ENCODE assay signal across 11 cellular contexts in genomic region chr11:126544311-126545056, GRCh38.
DNase-seq lines count a peak whose midpoint lies in the region; ATAC-seq, FAIRE-seq and TF ChIP-seq lines count a peak whose summit lies in the region.
"Had no signal": no experiment of that assay in that cellular context is flagged by ENCODE, and none has a peak within 500 bp of the region (broad histone marks: within the 10 kb centered on the region; RNA-seq: fewer than 3 reads in every experiment).

No MANE protein-coding gene starts in this region.

- H3K9me3 ChIP-seq in HepG2 (ENCODE audit: low read length) (no peaks in the 10 kb centered on the region), right lobe of liver (no peaks in the 10 kb centered on the region), adrenal gland (replicated peaks in 1 of 3) (no peaks in the 10 kb centered on the region), uterus (no peaks in the 10 kb centered on the region)
- H3K9me3 ChIP-seq: BLaER1, ovary had no signal

- H3K4me1 ChIP-seq in HepG2 (ENCODE audit: insufficient read depth, low read length) (no peaks in the 10 kb centered on the region), right lobe of liver (no peaks in the 10 kb centered on the region), adrenal gland (replicated peaks in 1 of 2) (peaks cover 11 to 23% of the 10 kb centered on the region in 2 donors), uterus (peaks cover 0 to 13% of the 10 kb centered on the region in 2 donors)
- H3K4me1 ChIP-seq: BLaER1 had no signal

- BruUV-seq in HepG2 (replicated peaks; lab: Mats Ljungman, UMichigan): no TSS peak

- no peak for TF ChIP-seq EP300 in HepG2 (IDR thresholded peaks at IDR 0.05; ENCODE audit: low read depth in 2 of 2, low read length in 2 of 2)
- no peak for TF ChIP-seq EP300 in HepG2 (CRISPR knock-in tag; IDR thresholded peaks at IDR 0.05; ENCODE audit: borderline replicate concordance)

- 24% methylated on average over 8 of the region's 10 CpGs for WGBS in HepG2 (ENCODE audit: low lambda C conversion rate)
- 17% methylated on average over 9 of the region's 10 CpGs for WGBS in right lobe of liver (ENCODE audit: insufficient coverage, low coverage, low lambda C conversion rate, missing lambda C conversion rate)
- WGBS in adrenal gland, 4 donors: 7 to 11% (median 10%) methylated on average over 10 of the region's 10 CpGs

- no peaks in the 10 kb centered on the region for H3K36me3 ChIP-seq in HepG2 (replicated peaks in 1 of 2; ENCODE audit: control insufficient read depth in 1 of 2, insufficient read depth in 2 of 2, low read length in 2 of 2)
- no peaks in the 10 kb centered on the region for H3K36me3 ChIP-seq in right lobe of liver
- H3K36me3 ChIP-seq in adrenal gland (replicated peaks in 1 of 2): no peaks in the 10 kb centered on the region
- H3K36me3 ChIP-seq in uterus: no peaks in the 10 kb centered on the region
- H3K36me3 ChIP-seq: BLaER1, ovary had no signal

- ATAC-seq in HepG2 (no peak), right lobe of liver (no peak), GM19324 (IDR thresholded peaks at IDR 0.05; ENCODE audit: low FRiP score, unreplicated experiment) (no peak), GM21576 (IDR thresholded peaks at IDR 0.05; ENCODE audit: unreplicated experiment) (no peak)

- FAIRE-seq in HepG2 (lab: Jason Lieb, UNC): no peak

- H4K20me1 ChIP-seq in HepG2 (ENCODE audit: insufficient read depth, low read length): 0 out of 2 replicates have a peak, but pooled peaks cover 2% of the 10 kb centered on the region
- H4K20me1 ChIP-seq: BLaER1 had no signal

- DNase-seq in HepG2 (ENCODE audit: low spot score) (no peak), right lobe of liver (no peak), adrenal gland (peak; percentile 38 to 77 (median 67)), hypothalamus (lab: John Stamatoyannopoulos, UW) (peak in 35 of 51 donors; percentile 8 to 85 (median 52)), uterus (peak; percentile 39 to 41)
- DNase-seq in stimulated activated CD4-positive, alpha-beta T cell treated with anti-CD3 and anti-CD28 coated beads, Interleukin-1b, Interleukin-23, amount 100 ng/mL, for 48 hours: no peak
- DNase-seq: effector CD4-positive, alpha-beta T cell had no signal

- no peak for TF ChIP-seq RAD21 in HepG2 (CRISPR knock-in tag; IDR thresholded peaks at IDR 0.05)

- no peak overlapping the region for H3K4me2 ChIP-seq in HepG2 (ENCODE audit: low read depth, low read length)
- H3K4me2 ChIP-seq: BLaER1 had no signal

- CTCF ChIA-PET in HepG2 (lab: Yijun Ruan, JAX; ENCODE audit: low intra/inter-chr PET ratio, low total read pairs): no interaction called here

- H3K9ac ChIP-seq in HepG2 (ENCODE audit: insufficient read depth, low read depth, low read length): no peak overlapping the region
- H3K9ac ChIP-seq: BLaER1 had no signal

- no peak for TF ChIP-seq CTCF in HepG2 (CRISPR knock-in tag; IDR thresholded peaks at IDR 0.05)
- TF ChIP-seq CTCF in right lobe of liver (IDR thresholded peaks at IDR 0.05): no peak
- TF ChIP-seq CTCF in adrenal gland (IDR thresholded peaks at IDR 0.05): no peak
- no peak for TF ChIP-seq CTCF in uterus (IDR thresholded peaks at IDR 0.05)

- no peaks in the 10 kb centered on the region for H3K79me2 ChIP-seq in HepG2 (ENCODE audit: insufficient read depth, low read length)

- no peak overlapping the region for H3K27ac ChIP-seq in HepG2 (ENCODE audit: extremely low read length, insufficient read depth, low read length)
- no peak overlapping the region for H3K27ac ChIP-seq in right lobe of liver
- peak overlapping the region in 2 of 5 donors; percentile 15 to 73 for H3K27ac ChIP-seq in adrenal gland
- no peak overlapping the region for H3K27ac ChIP-seq in uterus
- H3K27ac ChIP-seq: BLaER1, ovary had no signal

- TF ChIP-seq POLR2A in HepG2 (IDR thresholded peaks at IDR 0.05; ENCODE audit: insufficient read depth in 1 of 2, low read depth in 2 of 2, low read length in 2 of 2): no peak
- no peak for TF ChIP-seq POLR2A in right lobe of liver (IDR thresholded peaks at IDR 0.05)
- no peak for TF ChIP-seq POLR2A in adrenal gland (IDR thresholded peaks at IDR 0.05)
- TF ChIP-seq POLR2A in uterus (IDR thresholded peaks at IDR 0.05): no peak

- intact Hi-C loops in HepG2 (cut with micrococcal nuclease; ENCODE audit: unreplicated experiment): no loop called here
- intact Hi-C loops in right lobe of liver (cut with DNase I): no loop called here
- intact Hi-C loops in adrenal gland (cut with DNase I): no loop called here
- intact Hi-C loops in uterus (cut with DNase I; ENCODE audit: low total_unique reads): no loop called here

- in situ Hi-C loops in HepG2 (cut with HindIII; ENCODE audit: extremely low pct_ligation_motif_present, low pct_unique_long_range_greater_than_20kb): no loop called here

- peaks cover 1 to 41% of the 10 kb centered on the region in 2 experiments; a peak in 4 of 5 replicates for H3K27me3 ChIP-seq in HepG2 (ENCODE audit: control insufficient read depth in 1 of 2, insufficient read depth in 2 of 2, low read length in 2 of 2)
- H3K27me3 ChIP-seq in right lobe of liver: no peaks in the 10 kb centered on the region
- H3K27me3 ChIP-seq in adrenal gland: no peaks in the 10 kb centered on the region
- H3K27me3 ChIP-seq in uterus: no peaks in the 10 kb centered on the region
- H3K27me3 ChIP-seq: BLaER1, ovary had no signal

- H2AFZ ChIP-seq in HepG2 (ENCODE audit: low read length): no peak overlapping the region

- H3K4me3 ChIP-seq in HepG2 (replicated peaks in 1 of 3; ENCODE audit: insufficient read depth in 1 of 3, low read depth in 2 of 3, low read length in 3 of 3): no peak overlapping the region
- no peak overlapping the region for H3K4me3 ChIP-seq in right lobe of liver
- no peak overlapping the region for H3K4me3 ChIP-seq in adrenal gland
- H3K4me3 ChIP-seq in uterus: no peak overlapping the region
- H3K4me3 ChIP-seq: BLaER1, ovary had no signal

- POLR2A ChIA-PET in HepG2 (lab: Yijun Ruan, JAX): no interaction called here

TF ChIP-seq in HepG2, 621 proteins besides CTCF, POLR2A, EP300 and RAD21:
- TF ChIP-seq, protein P1, sequence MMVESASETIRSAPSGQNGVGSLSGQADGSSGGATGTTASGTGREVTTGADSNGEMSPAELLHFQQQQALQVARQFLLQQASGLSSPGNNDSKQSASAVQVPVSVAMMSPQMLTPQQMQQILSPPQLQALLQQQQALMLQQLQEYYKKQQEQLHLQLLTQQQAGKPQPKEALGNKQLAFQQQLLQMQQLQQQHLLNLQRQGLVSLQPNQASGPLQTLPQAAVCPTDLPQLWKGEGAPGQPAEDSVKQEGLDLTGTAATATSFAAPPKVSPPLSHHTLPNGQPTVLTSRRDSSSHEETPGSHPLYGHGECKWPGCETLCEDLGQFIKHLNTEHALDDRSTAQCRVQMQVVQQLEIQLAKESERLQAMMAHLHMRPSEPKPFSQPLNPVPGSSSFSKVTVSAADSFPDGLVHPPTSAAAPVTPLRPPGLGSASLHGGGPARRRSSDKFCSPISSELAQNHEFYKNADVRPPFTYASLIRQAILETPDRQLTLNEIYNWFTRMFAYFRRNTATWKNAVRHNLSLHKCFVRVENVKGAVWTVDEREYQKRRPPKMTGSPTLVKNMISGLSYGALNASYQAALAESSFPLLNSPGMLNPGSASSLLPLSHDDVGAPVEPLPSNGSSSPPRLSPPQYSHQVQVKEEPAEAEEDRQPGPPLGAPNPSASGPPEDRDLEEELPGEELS (CRISPR knock-in tag; IDR thresholded peaks at IDR 0.05): no peak
- TF ChIP-seq, protein P2, sequence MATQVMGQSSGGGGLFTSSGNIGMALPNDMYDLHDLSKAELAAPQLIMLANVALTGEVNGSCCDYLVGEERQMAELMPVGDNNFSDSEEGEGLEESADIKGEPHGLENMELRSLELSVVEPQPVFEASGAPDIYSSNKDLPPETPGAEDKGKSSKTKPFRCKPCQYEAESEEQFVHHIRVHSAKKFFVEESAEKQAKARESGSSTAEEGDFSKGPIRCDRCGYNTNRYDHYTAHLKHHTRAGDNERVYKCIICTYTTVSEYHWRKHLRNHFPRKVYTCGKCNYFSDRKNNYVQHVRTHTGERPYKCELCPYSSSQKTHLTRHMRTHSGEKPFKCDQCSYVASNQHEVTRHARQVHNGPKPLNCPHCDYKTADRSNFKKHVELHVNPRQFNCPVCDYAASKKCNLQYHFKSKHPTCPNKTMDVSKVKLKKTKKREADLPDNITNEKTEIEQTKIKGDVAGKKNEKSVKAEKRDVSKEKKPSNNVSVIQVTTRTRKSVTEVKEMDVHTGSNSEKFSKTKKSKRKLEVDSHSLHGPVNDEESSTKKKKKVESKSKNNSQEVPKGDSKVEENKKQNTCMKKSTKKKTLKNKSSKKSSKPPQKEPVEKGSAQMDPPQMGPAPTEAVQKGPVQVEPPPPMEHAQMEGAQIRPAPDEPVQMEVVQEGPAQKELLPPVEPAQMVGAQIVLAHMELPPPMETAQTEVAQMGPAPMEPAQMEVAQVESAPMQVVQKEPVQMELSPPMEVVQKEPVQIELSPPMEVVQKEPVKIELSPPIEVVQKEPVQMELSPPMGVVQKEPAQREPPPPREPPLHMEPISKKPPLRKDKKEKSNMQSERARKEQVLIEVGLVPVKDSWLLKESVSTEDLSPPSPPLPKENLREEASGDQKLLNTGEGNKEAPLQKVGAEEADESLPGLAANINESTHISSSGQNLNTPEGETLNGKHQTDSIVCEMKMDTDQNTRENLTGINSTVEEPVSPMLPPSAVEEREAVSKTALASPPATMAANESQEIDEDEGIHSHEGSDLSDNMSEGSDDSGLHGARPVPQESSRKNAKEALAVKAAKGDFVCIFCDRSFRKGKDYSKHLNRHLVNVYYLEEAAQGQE (IDR thresholded peaks at IDR 0.05; ENCODE audit: borderline replicate concordance in 1 of 2, low read depth in 1 of 2, low read length in 2 of 2): peak; percentile 17 to 83
- 0 out of 2 replicates have a peak, but pooled peaks have one; percentile 51 for TF ChIP-seq MIER2 (CRISPR knock-in tag; IDR thresholded peaks at IDR 0.05)

Comparison
In these comparisons a context has a peak if more than half of its experiments do, and no peak if none do; other contexts are left out.
1. DNase-seq: peak in adrenal gland (7 of 7), hypothalamus (35 of 51) and uterus (2 of 2); none in HepG2 (single experiment), right lobe of liver (0 of 3) and stimulated activated CD4-positive, alpha-beta T cell treated with anti-CD3 and anti-CD28 coated beads, Interleukin-1b, Interleukin-23, amount 100 ng/mL, for 48 hours (single experiment).